In the genomic region with DNA sequence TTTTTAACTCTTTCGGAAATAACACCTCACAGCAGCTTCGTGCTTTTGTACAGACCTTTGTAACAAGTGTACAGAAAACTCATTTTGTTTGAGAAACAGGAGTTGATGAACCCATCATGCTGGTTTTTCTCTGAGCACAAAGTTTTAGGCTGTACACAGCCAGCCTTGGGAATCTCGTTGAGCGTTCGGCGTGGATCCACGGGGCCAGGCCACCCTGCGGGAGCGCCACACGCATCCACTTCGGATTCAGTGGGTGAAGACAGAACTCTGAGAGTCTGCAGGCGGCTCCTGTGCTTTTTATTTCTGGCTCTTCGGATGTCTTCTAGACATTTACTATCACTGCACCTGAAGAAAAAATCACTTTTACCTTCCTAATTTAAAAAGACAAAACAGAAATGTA, we compare ENCODE assay signal across 25 cellular contexts.
A peak's percentile ranks its signal among the peaks of the same experiment; 100 is the strongest.
DNase-seq lines count a peak whose midpoint lies in the region; ATAC-seq and TF ChIP-seq lines count a peak whose summit lies in the region.
"Had no signal": no experiment of that assay in that cellular context is flagged by ENCODE, and none has a peak within 500 bp of the region (broad histone marks: within the 10 kb centered on the region; RNA-seq: fewer than 3 reads in every experiment).

No MANE protein-coding gene starts in this region.

- no peak for ATAC-seq in HG02588 (IDR thresholded peaks at IDR 0.05; ENCODE audit: unreplicated experiment)
- ATAC-seq: CD8-positive, alpha-beta T cell had no signal

- no peaks in the 10 kb centered on the region; the same call in 1 of the 2 replicates for H4K20me1 ChIP-seq in PC-9 (ENCODE audit: insufficient read depth)
- H4K20me1 ChIP-seq in osteoblast (ENCODE audit: insufficient read depth, low read length) = no peaks in the 10 kb centered on the region

- no peaks in the 10 kb centered on the region for H3K4me1 ChIP-seq in PC-9 (replicated peaks; ENCODE audit: insufficient read depth)
- no peaks in the 10 kb centered on the region for H3K4me1 ChIP-seq in osteoblast (ENCODE audit: insufficient read depth, low read length)
- H3K4me1 ChIP-seq in vagina = no peaks in the 10 kb centered on the region

- H3K9me2 ChIP-seq in PC-9 (ENCODE audit: insufficient read depth) = no peaks in the 10 kb centered on the region

- peaks cover 74% of the 10 kb centered on the region for H3K36me3 Mint-ChIP-seq in activated CD4-positive, alpha-beta memory T cell treated with anti-CD3 and anti-CD28 coated beads, Interleukin-2, amount 10 ng/mL, durations not matched to agents 7 days and 5 days (ENCODE audit: low read depth)

- peak; percentile 55 for DNase-seq in activated effector memory CD4-positive, alpha-beta T cell treated with anti-CD3 and anti-CD28 coated beads, Interleukin-2, amount 50 U/mL, for 16 hours
- DNase-seq in activated effector memory CD4-positive, alpha-beta T cell treated with Interleukin-2 at 50 U/mL for 16 hours = no peak
- no peak for DNase-seq in PC-9
- DNase-seq in osteoblast (ENCODE audit: insufficient read length, low spot score, missing footprints) = peak; percentile 70
- DNase-seq in vagina (ENCODE audit: extremely low spot score in 2 of 2) = peak; percentile 16
- DNase-seq in activated CD4-positive, alpha-beta memory T cell treated with anti-CD3 and anti-CD28 coated beads, Interleukin-2, amount 10 ng/mL, durations not matched to agents 7 days and 5 days = no peak
- DNase-seq in NCI-H82 (lab: John Stamatoyannopoulos, UW) = no peak
- DNase-seq: 8988T, AML-193, C1 segment of cervical spinal cord, Calu3, DMS153, GOT3, NCI-H1105 treated with DMSO at 0.1 percent for 48 hours, NCI-H2081, NCI-H2171, NCI-H345, NCI-H524, OCI-M1, RPMI8226, SHP77 had no signal

- H2AFZ ChIP-seq in PC-9 (no peak overlapping the region), osteoblast (ENCODE audit: low read length) (no peak overlapping the region)

- H3K27ac ChIP-seq in PC-9 (no peak overlapping the region), osteoblast (ENCODE audit: low read depth, low read length) (no peak overlapping the region), vagina (no peak overlapping the region)
- H3K27ac ChIP-seq: HL-60, KMS-11 had no signal

- TSS peak; percentile 15 for BruUV-seq in PC-9 (replicated peaks; lab: Mats Ljungman, UMichigan)

- H3K9me3 Mint-ChIP-seq in activated CD4-positive, alpha-beta memory T cell treated with anti-CD3 and anti-CD28 coated beads, Interleukin-2, amount 10 ng/mL, durations not matched to agents 7 days and 5 days = no peaks in the 10 kb centered on the region
- H3K9me3 Mint-ChIP-seq: CD8-positive, alpha-beta T cell had no signal

- H3K36me3 ChIP-seq in PC-9 (ENCODE audit: low read depth) (peaks cover 11% of the 10 kb centered on the region), osteoblast (ENCODE audit: insufficient read depth, low read length) (peaks cover 72% of the 10 kb centered on the region), vagina (peaks cover 7 to 82% of the 10 kb centered on the region in 2 donors)

- H3K4me3 ChIP-seq in PC-9 = no peak overlapping the region
- no peak overlapping the region for H3K4me3 ChIP-seq in osteoblast (ENCODE audit: insufficient read depth, low read length)
- H3K4me3 ChIP-seq in vagina = no peak overlapping the region

- peaks cover 20% of the 10 kb centered on the region; the same call in 1 of the 2 replicates for H3F3A ChIP-seq in PC-9 (ENCODE audit: insufficient read depth, low read depth)

- H3K27me3 ChIP-seq in PC-9 (ENCODE audit: insufficient read depth, low read depth) = no peaks in the 10 kb centered on the region
- no peaks in the 10 kb centered on the region for H3K27me3 ChIP-seq in osteoblast (ENCODE audit: insufficient read depth, low read length)
- H3K27me3 ChIP-seq in vagina = no peaks in the 10 kb centered on the region

- H3K4me1 Mint-ChIP-seq in activated CD4-positive, alpha-beta memory T cell treated with anti-CD3 and anti-CD28 coated beads, Interleukin-2, amount 10 ng/mL, durations not matched to agents 7 days and 5 days = no peaks in the 10 kb centered on the region

- H3K4me3 Mint-ChIP-seq in activated CD4-positive, alpha-beta memory T cell treated with anti-CD3 and anti-CD28 coated beads, Interleukin-2, amount 10 ng/mL, durations not matched to agents 7 days and 5 days = no peak overlapping the region
- H3K4me3 Mint-ChIP-seq: CD8-positive, alpha-beta T cell had no signal

- H3K9me3 ChIP-seq in PC-9 (ENCODE audit: insufficient read depth, low read depth) = no peaks in the 10 kb centered on the region
- no peaks in the 10 kb centered on the region for H3K9me3 ChIP-seq in osteoblast (ENCODE audit: low read depth, low read length)
- no peaks in the 10 kb centered on the region for H3K9me3 ChIP-seq in vagina

- TF ChIP-seq POLR2A in vagina (IDR thresholded peaks at IDR 0.05) = no peak

- H3K4me2 ChIP-seq in PC-9 = no peak overlapping the region
- no peak overlapping the region for H3K4me2 ChIP-seq in osteoblast (ENCODE audit: insufficient read depth, low read length)
- H3K4me2 ChIP-seq: KMS-11 had no signal

- CTCF ChIA-PET in PC-9 (lab: Charles Lee) = interaction anchor here (0.6 kb wide), 1 partner anchor 491 kb away, joined by 3 read pairs; no protein-coding TSS in a partner anchor
- CTCF ChIA-PET in activated CD4-positive, alpha-beta memory T cell treated with anti-CD3 and anti-CD28 coated beads, Interleukin-2, amount 10 ng/mL, durations not matched to agents 7 days and 5 days (lab: Charles Lee) = no interaction called here

- POLR2A ChIA-PET in PC-9 (lab: Charles Lee; ENCODE audit: unreplicated experiment) = no interaction called here
- POLR2A ChIA-PET in activated CD4-positive, alpha-beta memory T cell treated with anti-CD3 and anti-CD28 coated beads, Interleukin-2, amount 10 ng/mL, durations not matched to agents 7 days and 5 days (lab: Charles Lee) = no interaction called here

- H3K79me2 ChIP-seq in PC-9 (ENCODE audit: low read depth) = no peaks in the 10 kb centered on the region
- no peaks in the 10 kb centered on the region for H3K79me2 ChIP-seq in osteoblast (ENCODE audit: insufficient read depth, low read length)

- H3K27ac Mint-ChIP-seq in activated CD4-positive, alpha-beta memory T cell treated with anti-CD3 and anti-CD28 coated beads, Interleukin-2, amount 10 ng/mL, durations not matched to agents 7 days and 5 days = no peak overlapping the region
- H3K27ac Mint-ChIP-seq: CD8-positive, alpha-beta T cell had no signal

- intact Hi-C loops in PC-9 (cut with micrococcal nuclease; ENCODE audit: unreplicated experiment) (no loop called here), vagina (cut with DNase I) (no loop called here)

- no peak for TF ChIP-seq CTCF in PC-9 (conservative IDR thresholded peaks at IDR 0.05)
- no peak for TF ChIP-seq CTCF in osteoblast (IDR thresholded peaks at IDR 0.05; ENCODE audit: extremely low read depth, low read depth, low read length)
- TF ChIP-seq CTCF in vagina (IDR thresholded peaks at IDR 0.05) = no peak

- H3K27me3 Mint-ChIP-seq in activated CD4-positive, alpha-beta memory T cell treated with anti-CD3 and anti-CD28 coated beads, Interleukin-2, amount 10 ng/mL, durations not matched to agents 7 days and 5 days = no peaks in the 10 kb centered on the region

Comparison
In these comparisons a context has a peak if more than half of its experiments do, and no peak if none do; other contexts are left out.
1. DNase-seq: peak in activated effector memory CD4-positive, alpha-beta T cell treated with anti-CD3 and anti-CD28 coated beads, Interleukin-2, amount 50 U/mL, for 16 hours (single experiment), osteoblast (single experiment) and vagina (2 of 2); none in activated effector memory CD4-positive, alpha-beta T cell treated with Interleukin-2 at 50 U/mL for 16 hours (single experiment), PC-9 (0 of 2), activated CD4-positive, alpha-beta memory T cell treated with anti-CD3 and anti-CD28 coated beads, Interleukin-2, amount 10 ng/mL, durations not matched to agents 7 days and 5 days (single experiment) and NCI-H82 (single experiment).